ENCODE assay signal across 2 cellular contexts in the genomic region with DNA sequence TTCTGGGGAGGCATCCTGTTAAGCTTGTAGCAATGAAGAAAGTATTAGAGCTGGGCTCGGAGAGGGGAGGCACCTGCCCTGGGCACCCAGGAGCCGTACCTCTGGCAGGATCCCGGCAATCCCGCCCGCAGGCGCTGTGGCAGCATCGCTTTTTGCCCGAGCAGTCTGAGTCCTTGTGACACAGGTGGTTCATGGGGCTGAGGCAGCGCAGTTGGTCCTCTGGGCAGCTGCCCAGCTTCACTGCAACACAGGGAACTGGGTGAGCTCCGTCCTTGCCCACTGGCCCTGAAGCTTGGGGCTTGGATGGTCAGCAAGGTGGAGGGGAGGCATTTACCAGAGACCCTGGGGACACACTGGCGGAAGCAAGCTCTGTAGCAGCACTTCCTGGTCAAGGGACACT.
TF ChIP-seq lines count a peak whose summit lies in the region.

No MANE protein-coding gene starts in this region.

TF ChIP-seq in HepG2, 621 proteins besides CTCF, POLR2A, EP300 and RAD21:
- TF ChIP-seq ZSCAN29 (CRISPR knock-in tag; conservative IDR thresholded peaks at IDR 0.05) (no peak), ZNF205 (CRISPR knock-in tag; IDR thresholded peaks at IDR 0.05) (no peak), PLSCR1 (CRISPR knock-in tag; IDR thresholded peaks at IDR 0.05; ENCODE audit: borderline replicate concordance) (no peak), HOXA5 (CRISPR knock-in tag; IDR thresholded peaks at IDR 0.05) (no peak), ZNF274 (CRISPR knock-in tag; IDR thresholded peaks at IDR 0.05) (0 out of 2 replicates have a peak, but pooled peaks have one; percentile 22), MZF1 (CRISPR knock-in tag; IDR thresholded peaks at IDR 0.05; ENCODE audit: borderline replicate concordance) (no peak), BCLAF1 (IDR thresholded peaks at IDR 0.05) (no peak), ZNF552 (CRISPR knock-in tag; IDR thresholded peaks at IDR 0.05; ENCODE audit: borderline replicate concordance) (no peak), CCAR2 (optimal IDR thresholded peaks at IDR 0.05; ENCODE audit: low read depth, low read length) (no peak), ZNF687 (CRISPR knock-in tag; IDR thresholded peaks at IDR 0.05) (peak; percentile 23; the same call in 1 of the 2 replicates), SSRP1 (CRISPR knock-in tag; IDR thresholded peaks at IDR 0.05) (no peak), TEF (CRISPR knock-in tag; IDR thresholded peaks at IDR 0.05) (no peak), SNAI1 (CRISPR knock-in tag; IDR thresholded peaks at IDR 0.05; ENCODE audit: borderline replicate concordance) (no peak), ZFP91 (CRISPR knock-in tag; IDR thresholded peaks at IDR 0.05; ENCODE audit: borderline replicate concordance) (peak; percentile 20; the same call in 1 of the 2 replicates), ZNF30 (CRISPR knock-in tag; IDR thresholded peaks at IDR 0.05) (no peak), PRPF4 (IDR thresholded peaks at IDR 0.05; ENCODE audit: low read depth, low read length, poor library complexity, severe bottlenecking) (no peak), ZBTB8A (CRISPR knock-in tag; IDR thresholded peaks at IDR 0.05; ENCODE audit: borderline replicate concordance, low read depth) (no peak), ZBTB42 (CRISPR knock-in tag; IDR thresholded peaks at IDR 0.05) (no peak), BHLHE40 (IDR thresholded peaks at IDR 0.05; ENCODE audit: low read length) (no peak)

TF ChIP-seq in GM23338, 12 proteins besides CTCF, POLR2A, EP300 and RAD21:
- no peak for TF ChIP-seq ETS1 (IDR thresholded peaks at IDR 0.05)
- TF ChIP-seq NANOG (IDR thresholded peaks at IDR 0.05; ENCODE audit: borderline replicate concordance) = no peak
- TF ChIP-seq, protein P1, sequence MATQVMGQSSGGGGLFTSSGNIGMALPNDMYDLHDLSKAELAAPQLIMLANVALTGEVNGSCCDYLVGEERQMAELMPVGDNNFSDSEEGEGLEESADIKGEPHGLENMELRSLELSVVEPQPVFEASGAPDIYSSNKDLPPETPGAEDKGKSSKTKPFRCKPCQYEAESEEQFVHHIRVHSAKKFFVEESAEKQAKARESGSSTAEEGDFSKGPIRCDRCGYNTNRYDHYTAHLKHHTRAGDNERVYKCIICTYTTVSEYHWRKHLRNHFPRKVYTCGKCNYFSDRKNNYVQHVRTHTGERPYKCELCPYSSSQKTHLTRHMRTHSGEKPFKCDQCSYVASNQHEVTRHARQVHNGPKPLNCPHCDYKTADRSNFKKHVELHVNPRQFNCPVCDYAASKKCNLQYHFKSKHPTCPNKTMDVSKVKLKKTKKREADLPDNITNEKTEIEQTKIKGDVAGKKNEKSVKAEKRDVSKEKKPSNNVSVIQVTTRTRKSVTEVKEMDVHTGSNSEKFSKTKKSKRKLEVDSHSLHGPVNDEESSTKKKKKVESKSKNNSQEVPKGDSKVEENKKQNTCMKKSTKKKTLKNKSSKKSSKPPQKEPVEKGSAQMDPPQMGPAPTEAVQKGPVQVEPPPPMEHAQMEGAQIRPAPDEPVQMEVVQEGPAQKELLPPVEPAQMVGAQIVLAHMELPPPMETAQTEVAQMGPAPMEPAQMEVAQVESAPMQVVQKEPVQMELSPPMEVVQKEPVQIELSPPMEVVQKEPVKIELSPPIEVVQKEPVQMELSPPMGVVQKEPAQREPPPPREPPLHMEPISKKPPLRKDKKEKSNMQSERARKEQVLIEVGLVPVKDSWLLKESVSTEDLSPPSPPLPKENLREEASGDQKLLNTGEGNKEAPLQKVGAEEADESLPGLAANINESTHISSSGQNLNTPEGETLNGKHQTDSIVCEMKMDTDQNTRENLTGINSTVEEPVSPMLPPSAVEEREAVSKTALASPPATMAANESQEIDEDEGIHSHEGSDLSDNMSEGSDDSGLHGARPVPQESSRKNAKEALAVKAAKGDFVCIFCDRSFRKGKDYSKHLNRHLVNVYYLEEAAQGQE (IDR thresholded peaks at IDR 0.05; ENCODE audit: unreplicated experiment) = no peak
- no peak for TF ChIP-seq POLR2AphosphoS5 (IDR thresholded peaks at IDR 0.05; ENCODE audit: low read depth)
- TF ChIP-seq STAT1 (IDR thresholded peaks at IDR 0.05; ENCODE audit: unreplicated experiment) = no peak
- no peak for TF ChIP-seq EZH2 (IDR thresholded peaks at IDR 0.05; ENCODE audit: low read depth, unreplicated experiment)
- no peak for TF ChIP-seq ZNF331 (CRISPR knock-in tag; IDR thresholded peaks at IDR 0.05; ENCODE audit: low read depth)
- TF ChIP-seq JUNB (IDR thresholded peaks at IDR 0.05; ENCODE audit: unreplicated experiment) = no peak
- no peak for TF ChIP-seq ZNF114 (CRISPR knock-in tag; IDR thresholded peaks at IDR 0.05)
- TF ChIP-seq CREB1 (CRISPR knock-in tag; IDR thresholded peaks at IDR 0.05; ENCODE audit: low read depth) = no peak
- TF ChIP-seq ZNF462 (CRISPR knock-in tag; IDR thresholded peaks at IDR 0.05) = no peak
